Comparison of ENCODE assay signal across 8 cellular contexts in genomic region chr5:177300236-177300880, GRCh38. TPM values are rescaled to one million over a fixed set of nuclear protein-coding genes. Genes with fewer than 3 reads are reported as not detected.
DNase-seq lines count a peak whose midpoint lies in the region; ATAC-seq and TF ChIP-seq lines count a peak whose summit lies in the region.

No MANE protein-coding gene starts in this region.

- peak overlapping the region; percentile 85 for H3K27ac Mint-ChIP-seq in activated CD4-positive, alpha-beta T cell treated with anti-CD3 and anti-CD28 coated beads, Interleukin-2, amount 10 ng/mL, durations not matched to agents 24 days and 14 days
- H3K27ac Mint-ChIP-seq in naive thymus-derived CD4-positive, alpha-beta T cell: peak overlapping the region; percentile 81 to 96 (median 88)

- peaks cover 6% of the 10 kb centered on the region for H4K20me1 ChIP-seq in Loucy (ENCODE audit: insufficient read depth, low read length, poor library complexity, severe bottlenecking)

- H3K4me3 ChIP-seq in BE2C (ENCODE audit: low read depth, low read length): no peak overlapping the region
- peak overlapping the region; percentile 70 for H3K4me3 ChIP-seq in Loucy (ENCODE audit: low read length, poor library complexity, severe bottlenecking)
- H3K4me3 ChIP-seq in naive thymus-derived CD4-positive, alpha-beta T cell (ENCODE audit: low read length): no peak overlapping the region
- no peak overlapping the region for H3K4me3 ChIP-seq in uterus

- ATAC-seq in GM21390 (IDR thresholded peaks at IDR 0.05; ENCODE audit: unreplicated experiment) (peak; percentile 36), GM18873 (IDR thresholded peaks at IDR 0.05; ENCODE audit: low FRiP score, unreplicated experiment) (no peak)
- peak; percentile 75 for ATAC-seq in naive thymus-derived CD4-positive, alpha-beta T cell

- TF ChIP-seq POLR2A in erythroblast (IDR thresholded peaks at IDR 0.05; ENCODE audit: low read length) (no peak), uterus (IDR thresholded peaks at IDR 0.05) (no peak)

- CTCF ChIA-PET in naive thymus-derived CD4-positive, alpha-beta T cell (lab: Charles Lee): interaction anchor here (1.5 kb wide), 1 partner anchor 10 kb away, joined by 4 read pairs; no protein-coding TSS in a partner anchor

- H3K79me2 ChIP-seq in Loucy (ENCODE audit: insufficient read depth, low read length): peaks cover 37% of the 10 kb centered on the region

- intact Hi-C loops in activated CD4-positive, alpha-beta T cell treated with anti-CD3 and anti-CD28 coated beads, Interleukin-2, amount 10 ng/mL, durations not matched to agents 24 days and 14 days (cut with micrococcal nuclease): no loop called here
- intact Hi-C loops in naive thymus-derived CD4-positive, alpha-beta T cell (cut with micrococcal nuclease): loop anchor here (1.0 to 10.0 kb wide), 6 partner anchors 166 to 853 kb away; partner anchors contain the start of genes FAF2 (in 1 of the 2), NSD1 (in 1 of the 2), RNF44 (in 1 of the 2) and TMED9 (in 1 of the 2)
- intact Hi-C loops in uterus (cut with DNase I; ENCODE audit: low total_unique reads): loop anchor here (10.0 kb wide), 1 partner anchor 186 kb away; no protein-coding TSS in a partner anchor

- POLR2A ChIA-PET in naive thymus-derived CD4-positive, alpha-beta T cell (lab: Charles Lee): interaction anchor here (0.8 to 4.2 kb wide), 2 partner anchors 9 to 72 kb away, joined by 3 to 18 read pairs; no protein-coding TSS in a partner anchor

- peak overlapping the region; percentile 70 for H3K4me3 Mint-ChIP-seq in activated CD4-positive, alpha-beta T cell treated with anti-CD3 and anti-CD28 coated beads, Interleukin-2, amount 10 ng/mL, durations not matched to agents 24 days and 14 days
- H3K4me3 Mint-ChIP-seq in naive thymus-derived CD4-positive, alpha-beta T cell: peak overlapping the region; percentile 10 to 95 (median 67)

- H2AFZ ChIP-seq in Loucy (ENCODE audit: low read length): no peak overlapping the region

- peaks cover 48% of the 10 kb centered on the region for H3K36me3 Mint-ChIP-seq in activated CD4-positive, alpha-beta T cell treated with anti-CD3 and anti-CD28 coated beads, Interleukin-2, amount 10 ng/mL, durations not matched to agents 24 days and 14 days (ENCODE audit: low read depth)
- peaks cover 0 to 42% (median 8%) of the 10 kb centered on the region in 5 donors for H3K36me3 Mint-ChIP-seq in naive thymus-derived CD4-positive, alpha-beta T cell

- H3K4me2 ChIP-seq in Loucy (ENCODE audit: low read depth, low read length, poor library complexity, severe bottlenecking): peak overlapping the region; percentile 84

- H3K9me2 ChIP-seq in Loucy (replicated peaks; ENCODE audit: low read depth, low read length): no peaks in the 10 kb centered on the region

- H3K9ac ChIP-seq in Loucy (ENCODE audit: low read depth, low read length, poor library complexity, severe bottlenecking): peak overlapping the region; percentile 65

- H3K4me1 ChIP-seq in BE2C (no peaks in the 10 kb centered on the region), Loucy (ENCODE audit: insufficient read depth, low read length, poor library complexity, severe bottlenecking) (peaks cover 41% of the 10 kb centered on the region), uterus (peaks cover 0 to 12% of the 10 kb centered on the region in 2 donors)
- peaks cover 57 to 58% of the 10 kb centered on the region in 2 donors for H3K4me1 ChIP-seq in naive thymus-derived CD4-positive, alpha-beta T cell (ENCODE audit: control insufficient read depth in 2 of 2, insufficient read depth in 2 of 2, low read length in 2 of 2)

- no peak for DNase-seq in BE2C
- DNase-seq in activated CD4-positive, alpha-beta T cell treated with anti-CD3 and anti-CD28 coated beads, Interleukin-2, amount 10 ng/mL, durations not matched to agents 24 days and 14 days: peak; percentile 92
- peak; percentile 68 to 70 for DNase-seq in erythroblast (lab: John Stamatoyannopoulos, UW)
- DNase-seq in naive thymus-derived CD4-positive, alpha-beta T cell: peak in 7 of 9 donors; percentile 36 to 76 (median 42)
- peak; percentile 41 to 60 for DNase-seq in uterus

- H3K36me3 ChIP-seq in BE2C (peaks cover 34% of the 10 kb centered on the region), Loucy (ENCODE audit: insufficient read depth, low read length) (peaks cover 7% of the 10 kb centered on the region; the same call in 1 of the 2 replicates), uterus (no peaks in the 10 kb centered on the region)
- peaks cover 0 to 4% (median 4%) of the 10 kb centered on the region in 3 experiments for H3K36me3 ChIP-seq in naive thymus-derived CD4-positive, alpha-beta T cell (ENCODE audit: control insufficient read depth in 2 of 3, insufficient read depth in 3 of 3, low read length in 3 of 3)

- H3F3A ChIP-seq in Loucy (ENCODE audit: low read depth): no peaks in the 10 kb centered on the region

- H3K9me3 ChIP-seq in BE2C (no peaks in the 10 kb centered on the region), Loucy (ENCODE audit: insufficient read depth, low read depth, low read length) (no peaks in the 10 kb centered on the region), uterus (no peaks in the 10 kb centered on the region)
- H3K9me3 ChIP-seq in naive thymus-derived CD4-positive, alpha-beta T cell (ENCODE audit: control insufficient read depth in 2 of 3, low read length in 3 of 3): no peaks in the 10 kb centered on the region

- TF ChIP-seq CTCF in BE2C (IDR thresholded peaks at IDR 0.05; ENCODE audit: low read depth, low read length): peak; percentile 20
- TF ChIP-seq CTCF in Loucy (conservative IDR thresholded peaks at IDR 0.05; ENCODE audit: low read length): no peak
- TF ChIP-seq CTCF in uterus (IDR thresholded peaks at IDR 0.05): peak in 1 of 4 experiments; percentile 11

- peak overlapping the region; percentile 58 for H3K27ac ChIP-seq in naive thymus-derived CD4-positive, alpha-beta T cell (ENCODE audit: low read depth, low read length)
- H3K27ac ChIP-seq in uterus: peak overlapping the region; percentile 59 to 73

- no peaks in the 10 kb centered on the region for H3K27me3 ChIP-seq in BE2C
- H3K27me3 ChIP-seq in Loucy (ENCODE audit: insufficient read depth, low read length, poor library complexity, severe bottlenecking): no peaks in the 10 kb centered on the region
- no peaks in the 10 kb centered on the region for H3K27me3 ChIP-seq in naive thymus-derived CD4-positive, alpha-beta T cell (ENCODE audit: control insufficient read depth in 2 of 2, insufficient read depth in 2 of 2, low read length in 2 of 2)
- no peaks in the 10 kb centered on the region for H3K27me3 ChIP-seq in uterus

- H3K9me3 Mint-ChIP-seq in activated CD4-positive, alpha-beta T cell treated with anti-CD3 and anti-CD28 coated beads, Interleukin-2, amount 10 ng/mL, durations not matched to agents 24 days and 14 days: no peaks in the 10 kb centered on the region
- H3K9me3 Mint-ChIP-seq in naive thymus-derived CD4-positive, alpha-beta T cell: peaks cover 0 to 2% (median 0%) of the 10 kb centered on the region in 11 donors

- H3K27me3 Mint-ChIP-seq in activated CD4-positive, alpha-beta T cell treated with anti-CD3 and anti-CD28 coated beads, Interleukin-2, amount 10 ng/mL, durations not matched to agents 24 days and 14 days: no peaks in the 10 kb centered on the region
- H3K27me3 Mint-ChIP-seq in naive thymus-derived CD4-positive, alpha-beta T cell: no peaks in the 10 kb centered on the region

- peaks cover 66% of the 10 kb centered on the region for H3K4me1 Mint-ChIP-seq in activated CD4-positive, alpha-beta T cell treated with anti-CD3 and anti-CD28 coated beads, Interleukin-2, amount 10 ng/mL, durations not matched to agents 24 days and 14 days
- peaks cover 63 to 87% (median 77%) of the 10 kb centered on the region in 7 donors for H3K4me1 Mint-ChIP-seq in naive thymus-derived CD4-positive, alpha-beta T cell

RNA-seq across cellular contexts. Expression of gene RAB24, which starts 3.2 kb away (rescaled TPM):
- 68.6 TPM for polyA plus RNA-seq in BE2C (2012; ENCODE audit: insufficient read depth, insufficient read length, low read depth)
- 18.3 and 22.2 TPM in 2 replicates for total RNA-seq in activated CD4-positive, alpha-beta T cell treated with anti-CD3 and anti-CD28 coated beads, Interleukin-2, amount 10 ng/mL, durations not matched to agents 24 days and 14 days
- total RNA-seq in naive thymus-derived CD4-positive, alpha-beta T cell: 10 to 100 TPM; 18.0 to 47.5 (median 24.3) TPM
- 10 to 100 TPM; 14.9 to 17.1 TPM for polyA plus RNA-seq in naive thymus-derived CD4-positive, alpha-beta T cell
- 10 to 100 TPM in 3 of 4 donors, 1 to 10 TPM in 1; 8.2 to 62.0 (median 19.3) TPM for total RNA-seq in uterus

RNA-seq across cellular contexts. Expression of gene PRELID1, which starts 3.2 kb away (rescaled TPM):
- polyA plus RNA-seq in BE2C (2012; ENCODE audit: insufficient read depth, insufficient read length, low read depth): 514 TPM
- total RNA-seq in activated CD4-positive, alpha-beta T cell treated with anti-CD3 and anti-CD28 coated beads, Interleukin-2, amount 10 ng/mL, durations not matched to agents 24 days and 14 days: 248 and 257 TPM in 2 replicates
- 100 to 1,000 TPM in 1 of 5 experiments, 10 to 100 TPM in 4; 49.0 to 172 (median 57.2) TPM for total RNA-seq in naive thymus-derived CD4-positive, alpha-beta T cell
- polyA plus RNA-seq in naive thymus-derived CD4-positive, alpha-beta T cell: 100 to 1,000 TPM; 155 to 177 TPM
- 10 to 100 TPM; 25.4 to 73.1 (median 49.0) TPM for total RNA-seq in uterus

RNA-seq across cellular contexts. Expression of gene MXD3, which starts 11.3 kb away (rescaled TPM):
- polyA plus RNA-seq in BE2C (2012; ENCODE audit: insufficient read depth, insufficient read length, low read depth): 10.6 TPM
- total RNA-seq in activated CD4-positive, alpha-beta T cell treated with anti-CD3 and anti-CD28 coated beads, Interleukin-2, amount 10 ng/mL, durations not matched to agents 24 days and 14 days: 9.1 and 11.7 TPM in 2 replicates
- total RNA-seq in naive thymus-derived CD4-positive, alpha-beta T cell: 10 to 100 TPM in 4 of 5 experiments, 1 to 10 TPM in 1; 8.8 to 39.8 (median 18.3) TPM
- under 1 TPM; 0.63 to 0.75 TPM for polyA plus RNA-seq in naive thymus-derived CD4-positive, alpha-beta T cell
- 10 to 100 TPM in 1 of 4 donors, 1 to 10 TPM in 2, under 1 TPM in 1; 0.51 to 29.0 (median 6.8) TPM for total RNA-seq in uterus

RNA-seq across cellular contexts. Expression of gene LMAN2, which starts 51.1 kb away (rescaled TPM):
- polyA plus RNA-seq in BE2C (2012; ENCODE audit: insufficient read depth, insufficient read length, low read depth): 463 TPM
- total RNA-seq in activated CD4-positive, alpha-beta T cell treated with anti-CD3 and anti-CD28 coated beads, Interleukin-2, amount 10 ng/mL, durations not matched to agents 24 days and 14 days: 105 and 108 TPM in 2 replicates
- total RNA-seq in naive thymus-derived CD4-positive, alpha-beta T cell: 100 to 1,000 TPM in 2 of 5 experiments, 10 to 100 TPM in 3; 71.8 to 144 (median 99.7) TPM
- 100 to 1,000 TPM; 194 to 202 TPM for polyA plus RNA-seq in naive thymus-derived CD4-positive, alpha-beta T cell
- 100 to 1,000 TPM in 3 of 4 donors, 10 to 100 TPM in 1; 83.2 to 210 (median 170) TPM for total RNA-seq in uterus

RNA-seq across cellular contexts. Expression of gene RGS14, which starts 57.4 kb away (rescaled TPM):
- polyA plus RNA-seq in BE2C (2012; ENCODE audit: insufficient read depth, insufficient read length, low read depth): 11.1 TPM
- total RNA-seq in activated CD4-positive, alpha-beta T cell treated with anti-CD3 and anti-CD28 coated beads, Interleukin-2, amount 10 ng/mL, durations not matched to agents 24 days and 14 days: 45.3 and 49.3 TPM in 2 replicates
- total RNA-seq in naive thymus-derived CD4-positive, alpha-beta T cell: 100 to 1,000 TPM in 3 of 5 experiments, 10 to 100 TPM in 2; 68.4 to 196 (median 112) TPM
- 100 to 1,000 TPM in 1 of 2 donors, 10 to 100 TPM in 1; 32.9 to 100 TPM for polyA plus RNA-seq in naive thymus-derived CD4-positive, alpha-beta T cell
- 10 to 100 TPM in 3 of 4 donors, 1 to 10 TPM in 1; 1.5 to 25.6 (median 13.6) TPM for total RNA-seq in uterus
